8 cellular contexts compared by ENCODE assay signal in the genomic region with DNA sequence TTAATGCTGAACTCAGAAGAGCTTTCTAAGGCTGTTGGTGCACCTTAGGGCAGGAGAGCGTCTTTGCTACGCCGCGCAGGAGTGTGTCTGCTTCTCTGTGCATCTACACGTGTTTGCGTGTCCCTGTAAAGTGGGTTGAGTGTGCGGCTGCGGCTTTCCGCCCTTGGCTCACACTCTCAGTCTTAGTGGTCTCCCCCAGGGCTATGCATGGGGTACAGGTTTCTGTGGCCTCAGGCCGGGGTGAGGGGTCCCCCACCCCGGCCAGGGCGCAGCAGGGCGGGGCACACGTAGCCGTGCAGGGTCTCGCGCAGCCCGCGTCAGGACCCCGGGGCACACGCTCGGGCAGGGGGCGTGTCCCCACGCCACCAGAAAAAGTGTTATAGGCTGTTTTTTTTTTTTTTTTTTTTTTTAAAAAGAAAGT. TPM values are rescaled to one million over a fixed set of nuclear protein-coding genes. Genes with fewer than 3 reads are reported as not detected.
DNase-seq lines count a peak whose midpoint lies in the region; ATAC-seq and TF ChIP-seq lines count a peak whose summit lies in the region.

No MANE protein-coding gene starts in this region.

- peak overlapping the region; percentile 51 to 98 (median 86) for H3K4me3 ChIP-seq in heart left ventricle

- peaks cover 0 to 36% (median 20%) of the 10 kb centered on the region in 12 donors for H3K4me1 ChIP-seq in heart left ventricle

- intact Hi-C loops in heart left ventricle (cut with DNase I) (loop anchor here (1.0 to 10.0 kb wide), 10 partner anchors 52 to 215 kb away; partner anchors contain the start of genes HEATR3 (in 7 of the 10) and BRD7 (in 1 of the 10)), sciatic nerve (cut with DNase I) (no loop called here)

- no peaks in the 10 kb centered on the region for H3K36me3 ChIP-seq in heart left ventricle

- no peaks in the 10 kb centered on the region for H3K9me3 ChIP-seq in heart left ventricle

- ATAC-seq in HG03060 (IDR thresholded peaks at IDR 0.05; ENCODE audit: low read depth, unreplicated experiment) (peak; percentile 44), heart left ventricle (peak; percentile 22 to 46 (median 31)), sciatic nerve (peak; percentile 60)

- no peak for TF ChIP-seq CTCF in heart left ventricle (IDR thresholded peaks at IDR 0.05)

- no peaks in the 10 kb centered on the region for H3K27me3 ChIP-seq in heart left ventricle

- DNase-seq in NCI-H524 (lab: John Stamatoyannopoulos, UW): peak; percentile 61 to 63
- DNase-seq in NCI-H524 treated with DMSO at 0.1 percent for 48 hours (lab: John Stamatoyannopoulos, UW): no peak
- DNase-seq in RKO (ENCODE audit: low spot score): peak; percentile 59
- DNase-seq in activated naive CD4-positive, alpha-beta T cell treated with Interleukin-2 at 50 U/mL for 16 hours: peak; percentile 78
- peak in 1 of 5 donors; percentile 66 for DNase-seq in heart left ventricle
- DNase-seq in sciatic nerve (ENCODE audit: low spot score): peak; percentile 66
- DNase-seq in cerebellum (ENCODE audit: low spot score): no peak

- TF ChIP-seq POLR2A in heart left ventricle (IDR thresholded peaks at IDR 0.05): no peak

- 0 to 1% (median 0%) methylated on average over 23 to 24 of the region's 24 CpGs for WGBS in heart left ventricle, 4 donors

- peak overlapping the region; percentile 89 to 99 (median 96) for H3K27ac ChIP-seq in heart left ventricle

RNA-seq across cellular contexts. Expression of gene TENT4B, which starts 0.7 kb away (rescaled TPM):
- 1 to 10 TPM; 4.8 to 8.8 (median 7.0) TPM for total RNA-seq in heart left ventricle
- polyA plus RNA-seq in heart left ventricle: 1 to 10 TPM; 2.2 to 5.3 TPM
- total RNA-seq in sciatic nerve: 12.5 TPM
- total RNA-seq in cerebellum: 19.2 TPM

Comparison
In these comparisons a context has a peak if more than half of its experiments do, and no peak if none do; other contexts are left out.
1. DNase-seq: peak in NCI-H524 (2 of 2), RKO (single experiment), activated naive CD4-positive, alpha-beta T cell treated with Interleukin-2 at 50 U/mL for 16 hours (single experiment) and sciatic nerve (single experiment); none in NCI-H524 treated with DMSO at 0.1 percent for 48 hours (single experiment) and cerebellum (single experiment).
2. Peak in every context shown above with its lines, with median percentiles within 50 percentile points of each other: ATAC-seq.